Comparison of ENCODE assay signal across 1 cellular context in the genomic region with DNA sequence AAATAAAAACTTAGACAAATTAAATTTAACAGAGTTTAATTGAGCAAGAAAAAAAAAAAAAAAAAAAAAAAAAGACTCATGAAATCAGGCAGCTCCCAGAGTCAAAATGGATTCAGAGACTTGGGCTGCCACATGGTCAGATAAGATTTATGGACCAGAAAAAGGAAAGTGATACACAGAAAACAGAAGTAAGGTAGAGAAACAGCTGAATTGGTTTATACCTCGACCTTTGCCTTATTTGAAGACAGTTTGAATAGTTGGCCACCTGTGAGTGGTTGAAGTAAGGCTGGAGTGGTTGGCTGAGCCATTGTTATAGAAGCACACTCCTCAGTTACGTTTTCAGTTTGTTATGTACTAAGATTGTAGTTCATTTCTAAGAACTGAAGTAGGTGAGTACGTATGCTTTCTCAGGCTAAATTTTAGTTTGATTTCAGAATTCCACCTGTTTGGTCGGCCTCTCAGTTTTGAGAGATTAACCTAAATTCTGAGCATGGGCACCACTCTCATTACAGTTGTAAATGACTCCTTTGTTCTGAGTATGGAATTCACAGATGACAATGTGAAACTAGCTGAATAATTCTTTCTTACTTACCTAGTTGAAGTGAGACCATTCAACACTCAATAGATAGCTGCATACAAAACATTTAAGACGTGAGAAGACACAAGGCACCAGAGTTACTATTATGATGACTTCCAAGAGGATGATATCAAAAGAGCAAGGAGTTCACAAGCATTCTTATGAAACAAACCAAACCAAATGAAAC.
TF ChIP-seq lines count a peak whose summit lies in the region.

No MANE protein-coding gene starts in this region.

TF ChIP-seq in GM12878, 131 proteins besides CTCF, POLR2A, EP300 and RAD21 (continued from another document and continues in another):
- TF ChIP-seq, protein P1, sequence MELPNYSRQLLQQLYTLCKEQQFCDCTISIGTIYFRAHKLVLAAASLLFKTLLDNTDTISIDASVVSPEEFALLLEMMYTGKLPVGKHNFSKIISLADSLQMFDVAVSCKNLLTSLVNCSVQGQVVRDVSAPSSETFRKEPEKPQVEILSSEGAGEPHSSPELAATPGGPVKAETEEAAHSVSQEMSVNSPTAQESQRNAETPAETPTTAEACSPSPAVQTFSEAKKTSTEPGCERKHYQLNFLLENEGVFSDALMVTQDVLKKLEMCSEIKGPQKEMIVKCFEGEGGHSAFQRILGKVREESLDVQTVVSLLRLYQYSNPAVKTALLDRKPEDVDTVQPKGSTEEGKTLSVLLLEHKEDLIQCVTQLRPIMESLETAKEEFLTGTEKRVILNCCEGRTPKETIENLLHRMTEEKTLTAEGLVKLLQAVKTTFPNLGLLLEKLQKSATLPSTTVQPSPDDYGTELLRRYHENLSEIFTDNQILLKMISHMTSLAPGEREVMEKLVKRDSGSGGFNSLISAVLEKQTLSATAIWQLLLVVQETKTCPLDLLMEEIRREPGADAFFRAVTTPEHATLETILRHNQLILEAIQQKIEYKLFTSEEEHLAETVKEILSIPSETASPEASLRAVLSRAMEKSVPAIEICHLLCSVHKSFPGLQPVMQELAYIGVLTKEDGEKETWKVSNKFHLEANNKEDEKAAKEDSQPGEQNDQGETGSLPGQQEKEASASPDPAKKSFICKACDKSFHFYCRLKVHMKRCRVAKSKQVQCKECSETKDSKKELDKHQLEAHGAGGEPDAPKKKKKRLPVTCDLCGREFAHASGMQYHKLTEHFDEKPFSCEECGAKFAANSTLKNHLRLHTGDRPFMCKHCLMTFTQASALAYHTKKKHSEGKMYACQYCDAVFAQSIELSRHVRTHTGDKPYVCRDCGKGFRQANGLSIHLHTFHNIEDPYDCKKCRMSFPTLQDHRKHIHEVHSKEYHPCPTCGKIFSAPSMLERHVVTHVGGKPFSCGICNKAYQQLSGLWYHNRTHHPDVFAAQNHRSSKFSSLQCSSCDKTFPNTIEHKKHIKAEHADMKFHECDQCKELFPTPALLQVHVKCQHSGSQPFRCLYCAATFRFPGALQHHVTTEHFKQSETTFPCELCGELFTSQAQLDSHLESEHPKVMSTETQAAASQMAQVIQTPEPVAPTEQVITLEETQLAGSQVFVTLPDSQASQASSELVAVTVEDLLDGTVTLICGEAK (IDR thresholded peaks at IDR 0.05; ENCODE audit: borderline replicate concordance) = no peak
- TF ChIP-seq, protein P2, sequence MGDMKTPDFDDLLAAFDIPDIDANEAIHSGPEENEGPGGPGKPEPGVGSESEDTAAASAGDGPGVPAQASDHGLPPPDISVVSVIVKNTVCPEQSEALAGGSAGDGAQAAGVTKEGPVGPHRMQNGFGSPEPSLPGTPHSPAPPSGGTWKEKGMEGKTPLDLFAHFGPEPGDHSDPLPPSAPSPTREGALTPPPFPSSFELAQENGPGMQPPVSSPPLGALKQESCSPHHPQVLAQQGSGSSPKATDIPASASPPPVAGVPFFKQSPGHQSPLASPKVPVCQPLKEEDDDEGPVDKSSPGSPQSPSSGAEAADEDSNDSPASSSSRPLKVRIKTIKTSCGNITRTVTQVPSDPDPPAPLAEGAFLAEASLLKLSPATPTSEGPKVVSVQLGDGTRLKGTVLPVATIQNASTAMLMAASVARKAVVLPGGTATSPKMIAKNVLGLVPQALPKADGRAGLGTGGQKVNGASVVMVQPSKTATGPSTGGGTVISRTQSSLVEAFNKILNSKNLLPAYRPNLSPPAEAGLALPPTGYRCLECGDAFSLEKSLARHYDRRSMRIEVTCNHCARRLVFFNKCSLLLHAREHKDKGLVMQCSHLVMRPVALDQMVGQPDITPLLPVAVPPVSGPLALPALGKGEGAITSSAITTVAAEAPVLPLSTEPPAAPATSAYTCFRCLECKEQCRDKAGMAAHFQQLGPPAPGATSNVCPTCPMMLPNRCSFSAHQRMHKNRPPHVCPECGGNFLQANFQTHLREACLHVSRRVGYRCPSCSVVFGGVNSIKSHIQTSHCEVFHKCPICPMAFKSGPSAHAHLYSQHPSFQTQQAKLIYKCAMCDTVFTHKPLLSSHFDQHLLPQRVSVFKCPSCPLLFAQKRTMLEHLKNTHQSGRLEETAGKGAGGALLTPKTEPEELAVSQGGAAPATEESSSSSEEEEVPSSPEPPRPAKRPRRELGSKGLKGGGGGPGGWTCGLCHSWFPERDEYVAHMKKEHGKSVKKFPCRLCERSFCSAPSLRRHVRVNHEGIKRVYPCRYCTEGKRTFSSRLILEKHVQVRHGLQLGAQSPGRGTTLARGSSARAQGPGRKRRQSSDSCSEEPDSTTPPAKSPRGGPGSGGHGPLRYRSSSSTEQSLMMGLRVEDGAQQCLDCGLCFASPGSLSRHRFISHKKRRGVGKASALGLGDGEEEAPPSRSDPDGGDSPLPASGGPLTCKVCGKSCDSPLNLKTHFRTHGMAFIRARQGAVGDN (IDR thresholded peaks at IDR 0.05) = peak; percentile 41; the same call in 1 of the 2 replicates
- no peak for TF ChIP-seq RELA (IDR thresholded peaks at IDR 0.05; ENCODE audit: borderline replicate concordance, partially characterized antibody)
- TF ChIP-seq, protein P3, sequence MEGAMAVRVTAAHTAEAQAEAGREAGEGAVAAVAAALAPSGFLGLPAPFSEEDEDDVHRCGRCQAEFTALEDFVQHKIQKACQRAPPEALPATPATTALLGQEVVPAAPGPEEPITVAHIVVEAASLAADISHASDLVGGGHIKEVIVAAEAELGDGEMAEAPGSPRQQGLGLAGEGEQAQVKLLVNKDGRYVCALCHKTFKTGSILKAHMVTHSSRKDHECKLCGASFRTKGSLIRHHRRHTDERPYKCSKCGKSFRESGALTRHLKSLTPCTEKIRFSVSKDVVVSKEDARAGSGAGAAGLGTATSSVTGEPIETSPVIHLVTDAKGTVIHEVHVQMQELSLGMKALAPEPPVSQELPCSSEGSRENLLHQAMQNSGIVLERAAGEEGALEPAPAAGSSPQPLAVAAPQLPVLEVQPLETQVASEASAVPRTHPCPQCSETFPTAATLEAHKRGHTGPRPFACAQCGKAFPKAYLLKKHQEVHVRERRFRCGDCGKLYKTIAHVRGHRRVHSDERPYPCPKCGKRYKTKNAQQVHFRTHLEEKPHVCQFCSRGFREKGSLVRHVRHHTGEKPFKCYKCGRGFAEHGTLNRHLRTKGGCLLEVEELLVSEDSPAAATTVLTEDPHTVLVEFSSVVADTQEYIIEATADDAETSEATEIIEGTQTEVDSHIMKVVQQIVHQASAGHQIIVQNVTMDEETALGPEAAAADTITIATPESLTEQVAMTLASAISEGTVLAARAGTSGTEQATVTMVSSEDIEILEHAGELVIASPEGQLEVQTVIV (IDR thresholded peaks at IDR 0.05; ENCODE audit: borderline replicate concordance, partially characterized antibody) = no peak
- no peak for TF ChIP-seq ZZZ3 (IDR thresholded peaks at IDR 0.05; ENCODE audit: control insufficient read depth, insufficient read length, low read depth)
- peak; percentile 77; the same call in 1 of the 2 replicates for TF ChIP-seq NR2F1 (conservative IDR thresholded peaks at IDR 0.05)
- no peak for TF ChIP-seq RFX5 (IDR thresholded peaks at IDR 0.05; ENCODE audit: low read depth, low read length)
- TF ChIP-seq, protein P4, sequence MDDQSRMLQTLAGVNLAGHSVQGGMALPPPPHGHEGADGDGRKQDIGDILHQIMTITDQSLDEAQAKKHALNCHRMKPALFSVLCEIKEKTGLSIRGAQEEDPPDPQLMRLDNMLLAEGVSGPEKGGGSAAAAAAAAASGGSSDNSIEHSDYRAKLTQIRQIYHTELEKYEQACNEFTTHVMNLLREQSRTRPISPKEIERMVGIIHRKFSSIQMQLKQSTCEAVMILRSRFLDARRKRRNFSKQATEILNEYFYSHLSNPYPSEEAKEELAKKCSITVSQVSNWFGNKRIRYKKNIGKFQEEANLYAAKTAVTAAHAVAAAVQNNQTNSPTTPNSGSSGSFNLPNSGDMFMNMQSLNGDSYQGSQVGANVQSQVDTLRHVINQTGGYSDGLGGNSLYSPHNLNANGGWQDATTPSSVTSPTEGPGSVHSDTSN (IDR thresholded peaks at IDR 0.05; ENCODE audit: insufficient replicate concordance, low read depth, low read length) = peak; percentile 30
- no peak for TF ChIP-seq CHD4 (IDR thresholded peaks at IDR 0.05)
- no peak for TF ChIP-seq MYC (IDR thresholded peaks at IDR 0.05; ENCODE audit: insufficient read depth, insufficient read length, insufficient replicate concordance, low read length, severe bottlenecking)
- no peak for TF ChIP-seq ZNF622 (IDR thresholded peaks at IDR 0.05)
- peak; percentile 68; the same call in 1 of the 2 replicates for TF ChIP-seq TCF12 (IDR thresholded peaks at IDR 0.05; ENCODE audit: low read depth, low read length)
- TF ChIP-seq ETV6 (conservative IDR thresholded peaks at IDR 0.05 in 1 of 2, IDR thresholded peaks at IDR 0.05 in 1 of 2; ENCODE audit: borderline replicate concordance in 1 of 2, low read depth in 1 of 2) = no peak
- no peak for TF ChIP-seq NRF1 (conservative IDR thresholded peaks at IDR 0.05; ENCODE audit: low read depth, low read length)
- no peak for TF ChIP-seq MEF2A (IDR thresholded peaks at IDR 0.05; ENCODE audit: insufficient read depth, low read depth, low read length)
- no peak for TF ChIP-seq SREBF1 (IDR thresholded peaks at IDR 0.05; ENCODE audit: low read length)
- TF ChIP-seq RUNX3 (IDR thresholded peaks at IDR 0.05; ENCODE audit: low read length) = peak; percentile 43
- TF ChIP-seq FOS (IDR thresholded peaks at IDR 0.05; ENCODE audit: borderline replicate concordance, extremely low read depth, insufficient read length) = no peak
- TF ChIP-seq SRF (IDR thresholded peaks at IDR 0.05; ENCODE audit: low read depth in 2 of 2, low read length in 2 of 2) = 0 out of 4 replicates have a peak, but pooled peaks of 1 of the 2 experiments have one; percentile 26
- TF ChIP-seq ZNF274 (IDR thresholded peaks at IDR 0.05; ENCODE audit: insufficient read depth, insufficient read length) = no peak
- TF ChIP-seq, protein P5, sequence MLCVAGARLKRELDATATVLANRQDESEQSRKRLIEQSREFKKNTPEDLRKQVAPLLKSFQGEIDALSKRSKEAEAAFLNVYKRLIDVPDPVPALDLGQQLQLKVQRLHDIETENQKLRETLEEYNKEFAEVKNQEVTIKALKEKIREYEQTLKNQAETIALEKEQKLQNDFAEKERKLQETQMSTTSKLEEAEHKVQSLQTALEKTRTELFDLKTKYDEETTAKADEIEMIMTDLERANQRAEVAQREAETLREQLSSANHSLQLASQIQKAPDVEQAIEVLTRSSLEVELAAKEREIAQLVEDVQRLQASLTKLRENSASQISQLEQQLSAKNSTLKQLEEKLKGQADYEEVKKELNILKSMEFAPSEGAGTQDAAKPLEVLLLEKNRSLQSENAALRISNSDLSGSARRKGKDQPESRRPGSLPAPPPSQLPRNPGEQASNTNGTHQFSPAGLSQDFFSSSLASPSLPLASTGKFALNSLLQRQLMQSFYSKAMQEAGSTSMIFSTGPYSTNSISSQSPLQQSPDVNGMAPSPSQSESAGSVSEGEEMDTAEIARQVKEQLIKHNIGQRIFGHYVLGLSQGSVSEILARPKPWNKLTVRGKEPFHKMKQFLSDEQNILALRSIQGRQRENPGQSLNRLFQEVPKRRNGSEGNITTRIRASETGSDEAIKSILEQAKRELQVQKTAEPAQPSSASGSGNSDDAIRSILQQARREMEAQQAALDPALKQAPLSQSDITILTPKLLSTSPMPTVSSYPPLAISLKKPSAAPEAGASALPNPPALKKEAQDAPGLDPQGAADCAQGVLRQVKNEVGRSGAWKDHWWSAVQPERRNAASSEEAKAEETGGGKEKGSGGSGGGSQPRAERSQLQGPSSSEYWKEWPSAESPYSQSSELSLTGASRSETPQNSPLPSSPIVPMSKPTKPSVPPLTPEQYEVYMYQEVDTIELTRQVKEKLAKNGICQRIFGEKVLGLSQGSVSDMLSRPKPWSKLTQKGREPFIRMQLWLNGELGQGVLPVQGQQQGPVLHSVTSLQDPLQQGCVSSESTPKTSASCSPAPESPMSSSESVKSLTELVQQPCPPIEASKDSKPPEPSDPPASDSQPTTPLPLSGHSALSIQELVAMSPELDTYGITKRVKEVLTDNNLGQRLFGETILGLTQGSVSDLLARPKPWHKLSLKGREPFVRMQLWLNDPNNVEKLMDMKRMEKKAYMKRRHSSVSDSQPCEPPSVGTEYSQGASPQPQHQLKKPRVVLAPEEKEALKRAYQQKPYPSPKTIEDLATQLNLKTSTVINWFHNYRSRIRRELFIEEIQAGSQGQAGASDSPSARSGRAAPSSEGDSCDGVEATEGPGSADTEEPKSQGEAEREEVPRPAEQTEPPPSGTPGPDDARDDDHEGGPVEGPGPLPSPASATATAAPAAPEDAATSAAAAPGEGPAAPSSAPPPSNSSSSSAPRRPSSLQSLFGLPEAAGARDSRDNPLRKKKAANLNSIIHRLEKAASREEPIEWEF (IDR thresholded peaks at IDR 0.05; ENCODE audit: insufficient replicate concordance, low read depth, low read length) = no peak
- TF ChIP-seq, protein P6, sequence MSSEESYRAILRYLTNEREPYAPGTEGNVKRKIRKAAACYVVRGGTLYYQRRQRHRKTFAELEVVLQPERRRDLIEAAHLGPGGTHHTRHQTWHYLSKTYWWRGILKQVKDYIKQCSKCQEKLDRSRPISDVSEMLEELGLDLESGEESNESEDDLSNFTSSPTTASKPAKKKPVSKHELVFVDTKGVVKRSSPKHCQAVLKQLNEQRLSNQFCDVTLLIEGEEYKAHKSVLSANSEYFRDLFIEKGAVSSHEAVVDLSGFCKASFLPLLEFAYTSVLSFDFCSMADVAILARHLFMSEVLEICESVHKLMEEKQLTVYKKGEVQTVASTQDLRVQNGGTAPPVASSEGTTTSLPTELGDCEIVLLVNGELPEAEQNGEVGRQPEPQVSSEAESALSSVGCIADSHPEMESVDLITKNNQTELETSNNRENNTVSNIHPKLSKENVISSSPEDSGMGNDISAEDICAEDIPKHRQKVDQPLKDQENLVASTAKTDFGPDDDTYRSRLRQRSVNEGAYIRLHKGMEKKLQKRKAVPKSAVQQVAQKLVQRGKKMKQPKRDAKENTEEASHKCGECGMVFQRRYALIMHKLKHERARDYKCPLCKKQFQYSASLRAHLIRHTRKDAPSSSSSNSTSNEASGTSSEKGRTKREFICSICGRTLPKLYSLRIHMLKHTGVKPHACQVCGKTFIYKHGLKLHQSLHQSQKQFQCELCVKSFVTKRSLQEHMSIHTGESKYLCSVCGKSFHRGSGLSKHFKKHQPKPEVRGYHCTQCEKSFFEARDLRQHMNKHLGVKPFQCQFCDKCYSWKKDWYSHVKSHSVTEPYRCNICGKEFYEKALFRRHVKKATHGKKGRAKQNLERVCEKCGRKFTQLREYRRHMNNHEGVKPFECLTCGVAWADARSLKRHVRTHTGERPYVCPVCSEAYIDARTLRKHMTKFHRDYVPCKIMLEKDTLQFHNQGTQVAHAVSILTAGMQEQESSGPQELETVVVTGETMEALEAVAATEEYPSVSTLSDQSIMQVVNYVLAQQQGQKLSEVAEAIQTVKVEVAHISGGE (CRISPR knock-in tag; IDR thresholded peaks at IDR 0.05) = no peak
- 0 out of 2 replicates have a peak, but pooled peaks have one; percentile 13 for TF ChIP-seq NBN (IDR thresholded peaks at IDR 0.05)
- no peak for TF ChIP-seq POLR2AphosphoS2 (IDR thresholded peaks at IDR 0.05; ENCODE audit: low read depth, low read length)
- TF ChIP-seq POLR2AphosphoS5 (IDR thresholded peaks at IDR 0.05; ENCODE audit: low read length) = no peak
